Comparison of ENCODE assay signal across 1 cellular context in the genomic region with DNA sequence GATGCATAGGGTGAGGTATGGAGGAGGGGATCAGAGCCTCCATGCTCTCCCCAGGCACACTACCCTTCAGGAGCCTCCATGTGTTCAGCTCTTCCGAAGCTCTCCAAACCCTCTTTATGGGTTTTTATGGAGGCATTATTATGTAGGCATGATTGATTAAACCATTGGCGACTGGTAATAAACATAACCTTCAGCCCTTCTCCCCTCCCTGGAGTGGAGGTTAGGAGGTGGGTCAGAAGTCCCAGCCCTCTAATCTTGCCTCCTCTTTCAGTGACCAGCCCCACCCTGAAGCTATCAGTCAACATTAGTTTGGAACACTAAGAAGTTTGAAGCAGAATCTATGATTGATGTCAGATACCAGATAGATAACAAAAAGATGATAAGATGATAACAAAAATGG.
TF ChIP-seq lines count a peak whose summit lies in the region.

No MANE protein-coding gene starts in this region.

TF ChIP-seq in WTC11, 78 proteins besides CTCF, POLR2A, EP300 and RAD21 (continued from another document):
- TF ChIP-seq, protein P1, sequence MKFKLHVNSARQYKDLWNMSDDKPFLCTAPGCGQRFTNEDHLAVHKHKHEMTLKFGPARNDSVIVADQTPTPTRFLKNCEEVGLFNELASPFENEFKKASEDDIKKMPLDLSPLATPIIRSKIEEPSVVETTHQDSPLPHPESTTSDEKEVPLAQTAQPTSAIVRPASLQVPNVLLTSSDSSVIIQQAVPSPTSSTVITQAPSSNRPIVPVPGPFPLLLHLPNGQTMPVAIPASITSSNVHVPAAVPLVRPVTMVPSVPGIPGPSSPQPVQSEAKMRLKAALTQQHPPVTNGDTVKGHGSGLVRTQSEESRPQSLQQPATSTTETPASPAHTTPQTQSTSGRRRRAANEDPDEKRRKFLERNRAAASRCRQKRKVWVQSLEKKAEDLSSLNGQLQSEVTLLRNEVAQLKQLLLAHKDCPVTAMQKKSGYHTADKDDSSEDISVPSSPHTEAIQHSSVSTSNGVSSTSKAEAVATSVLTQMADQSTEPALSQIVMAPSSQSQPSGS (CRISPR knock-in tag; IDR thresholded peaks at IDR 0.05; ENCODE audit: borderline replicate concordance, low read depth), result no peak
- TF ChIP-seq CREB1 (CRISPR knock-in tag; IDR thresholded peaks at IDR 0.05) (no peak), ZNF416 (CRISPR knock-in tag; IDR thresholded peaks at IDR 0.05) (no peak), ESRRA (CRISPR knock-in tag; IDR thresholded peaks at IDR 0.05; ENCODE audit: borderline replicate concordance) (no peak), CBFB (CRISPR knock-in tag; IDR thresholded peaks at IDR 0.05; ENCODE audit: low read depth) (no peak), SMAD4 (CRISPR knock-in tag; IDR thresholded peaks at IDR 0.05) (no peak), JAZF1 (CRISPR knock-in tag; IDR thresholded peaks at IDR 0.05) (no peak), TCF7 (CRISPR knock-in tag; IDR thresholded peaks at IDR 0.05; ENCODE audit: low read depth) (no peak), NFATC4 (CRISPR knock-in tag; IDR thresholded peaks at IDR 0.05) (no peak), TEAD1 (CRISPR knock-in tag; IDR thresholded peaks at IDR 0.05) (no peak)
- TF ChIP-seq, protein P2, sequence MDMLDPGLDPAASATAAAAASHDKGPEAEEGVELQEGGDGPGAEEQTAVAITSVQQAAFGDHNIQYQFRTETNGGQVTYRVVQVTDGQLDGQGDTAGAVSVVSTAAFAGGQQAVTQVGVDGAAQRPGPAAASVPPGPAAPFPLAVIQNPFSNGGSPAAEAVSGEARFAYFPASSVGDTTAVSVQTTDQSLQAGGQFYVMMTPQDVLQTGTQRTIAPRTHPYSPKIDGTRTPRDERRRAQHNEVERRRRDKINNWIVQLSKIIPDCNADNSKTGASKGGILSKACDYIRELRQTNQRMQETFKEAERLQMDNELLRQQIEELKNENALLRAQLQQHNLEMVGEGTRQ (CRISPR knock-in tag; IDR thresholded peaks at IDR 0.05), result no peak
- TF ChIP-seq, protein P3, sequence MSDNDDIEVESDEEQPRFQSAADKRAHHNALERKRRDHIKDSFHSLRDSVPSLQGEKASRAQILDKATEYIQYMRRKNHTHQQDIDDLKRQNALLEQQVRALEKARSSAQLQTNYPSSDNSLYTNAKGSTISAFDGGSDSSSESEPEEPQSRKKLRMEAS (CRISPR knock-in tag; IDR thresholded peaks at IDR 0.05), result no peak
- TF ChIP-seq, protein P4, sequence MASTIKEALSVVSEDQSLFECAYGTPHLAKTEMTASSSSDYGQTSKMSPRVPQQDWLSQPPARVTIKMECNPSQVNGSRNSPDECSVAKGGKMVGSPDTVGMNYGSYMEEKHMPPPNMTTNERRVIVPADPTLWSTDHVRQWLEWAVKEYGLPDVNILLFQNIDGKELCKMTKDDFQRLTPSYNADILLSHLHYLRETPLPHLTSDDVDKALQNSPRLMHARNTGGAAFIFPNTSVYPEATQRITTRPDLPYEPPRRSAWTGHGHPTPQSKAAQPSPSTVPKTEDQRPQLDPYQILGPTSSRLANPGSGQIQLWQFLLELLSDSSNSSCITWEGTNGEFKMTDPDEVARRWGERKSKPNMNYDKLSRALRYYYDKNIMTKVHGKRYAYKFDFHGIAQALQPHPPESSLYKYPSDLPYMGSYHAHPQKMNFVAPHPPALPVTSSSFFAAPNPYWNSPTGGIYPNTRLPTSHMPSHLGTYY (CRISPR knock-in tag; IDR thresholded peaks at IDR 0.05), result no peak
- TF ChIP-seq, protein P5, sequence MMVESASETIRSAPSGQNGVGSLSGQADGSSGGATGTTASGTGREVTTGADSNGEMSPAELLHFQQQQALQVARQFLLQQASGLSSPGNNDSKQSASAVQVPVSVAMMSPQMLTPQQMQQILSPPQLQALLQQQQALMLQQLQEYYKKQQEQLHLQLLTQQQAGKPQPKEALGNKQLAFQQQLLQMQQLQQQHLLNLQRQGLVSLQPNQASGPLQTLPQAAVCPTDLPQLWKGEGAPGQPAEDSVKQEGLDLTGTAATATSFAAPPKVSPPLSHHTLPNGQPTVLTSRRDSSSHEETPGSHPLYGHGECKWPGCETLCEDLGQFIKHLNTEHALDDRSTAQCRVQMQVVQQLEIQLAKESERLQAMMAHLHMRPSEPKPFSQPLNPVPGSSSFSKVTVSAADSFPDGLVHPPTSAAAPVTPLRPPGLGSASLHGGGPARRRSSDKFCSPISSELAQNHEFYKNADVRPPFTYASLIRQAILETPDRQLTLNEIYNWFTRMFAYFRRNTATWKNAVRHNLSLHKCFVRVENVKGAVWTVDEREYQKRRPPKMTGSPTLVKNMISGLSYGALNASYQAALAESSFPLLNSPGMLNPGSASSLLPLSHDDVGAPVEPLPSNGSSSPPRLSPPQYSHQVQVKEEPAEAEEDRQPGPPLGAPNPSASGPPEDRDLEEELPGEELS (CRISPR knock-in tag; IDR thresholded peaks at IDR 0.05), result no peak
- TF ChIP-seq, protein P6, sequence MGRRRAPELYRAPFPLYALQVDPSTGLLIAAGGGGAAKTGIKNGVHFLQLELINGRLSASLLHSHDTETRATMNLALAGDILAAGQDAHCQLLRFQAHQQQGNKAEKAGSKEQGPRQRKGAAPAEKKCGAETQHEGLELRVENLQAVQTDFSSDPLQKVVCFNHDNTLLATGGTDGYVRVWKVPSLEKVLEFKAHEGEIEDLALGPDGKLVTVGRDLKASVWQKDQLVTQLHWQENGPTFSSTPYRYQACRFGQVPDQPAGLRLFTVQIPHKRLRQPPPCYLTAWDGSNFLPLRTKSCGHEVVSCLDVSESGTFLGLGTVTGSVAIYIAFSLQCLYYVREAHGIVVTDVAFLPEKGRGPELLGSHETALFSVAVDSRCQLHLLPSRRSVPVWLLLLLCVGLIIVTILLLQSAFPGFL (CRISPR knock-in tag; IDR thresholded peaks at IDR 0.05; ENCODE audit: borderline replicate concordance), result no peak
